ENCODE assay signal across 1 cellular context in the genomic region with DNA sequence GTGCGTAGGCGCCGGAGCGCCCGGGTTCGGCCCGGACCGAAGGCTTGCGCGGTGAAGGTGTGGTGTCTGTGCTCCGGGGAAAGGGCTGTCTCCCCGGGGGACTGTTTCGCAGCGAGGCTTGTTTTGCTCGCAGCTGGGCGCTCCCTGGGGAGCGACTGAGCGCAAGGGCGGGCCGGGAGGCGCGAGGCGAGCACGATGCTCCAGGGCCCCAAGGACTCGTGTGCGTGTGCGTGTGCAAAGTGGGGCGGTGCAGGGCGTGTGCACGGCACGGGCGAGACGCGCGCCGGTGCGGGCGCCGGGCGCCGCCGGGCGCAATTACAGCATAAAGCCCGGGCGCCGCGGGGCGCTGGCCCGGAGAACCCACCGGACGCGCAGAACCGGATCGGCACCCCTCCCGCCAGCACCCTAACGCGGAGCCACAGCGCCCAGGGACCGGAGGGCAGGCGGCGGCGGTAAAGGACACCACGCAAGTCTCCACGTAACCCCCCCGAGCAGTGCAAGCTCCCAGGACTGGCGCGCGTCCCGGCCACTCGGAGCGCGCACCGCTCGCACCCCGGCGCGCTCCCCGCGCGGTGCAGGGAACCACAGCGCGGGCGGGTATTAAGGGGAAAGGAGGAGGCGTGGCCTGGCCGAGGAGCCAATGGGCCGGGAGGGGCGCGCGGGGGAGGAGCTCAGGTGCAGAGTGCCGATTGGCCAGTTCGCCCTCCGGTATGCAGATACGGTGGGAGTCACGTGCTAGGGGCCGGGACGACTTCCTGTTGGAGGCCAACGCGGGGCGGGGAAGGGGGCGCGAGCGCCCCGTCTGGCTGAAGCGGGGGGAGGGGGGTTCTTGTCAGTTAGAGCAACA.
TF ChIP-seq lines count a peak whose summit lies in the region.

A gene with protein sequence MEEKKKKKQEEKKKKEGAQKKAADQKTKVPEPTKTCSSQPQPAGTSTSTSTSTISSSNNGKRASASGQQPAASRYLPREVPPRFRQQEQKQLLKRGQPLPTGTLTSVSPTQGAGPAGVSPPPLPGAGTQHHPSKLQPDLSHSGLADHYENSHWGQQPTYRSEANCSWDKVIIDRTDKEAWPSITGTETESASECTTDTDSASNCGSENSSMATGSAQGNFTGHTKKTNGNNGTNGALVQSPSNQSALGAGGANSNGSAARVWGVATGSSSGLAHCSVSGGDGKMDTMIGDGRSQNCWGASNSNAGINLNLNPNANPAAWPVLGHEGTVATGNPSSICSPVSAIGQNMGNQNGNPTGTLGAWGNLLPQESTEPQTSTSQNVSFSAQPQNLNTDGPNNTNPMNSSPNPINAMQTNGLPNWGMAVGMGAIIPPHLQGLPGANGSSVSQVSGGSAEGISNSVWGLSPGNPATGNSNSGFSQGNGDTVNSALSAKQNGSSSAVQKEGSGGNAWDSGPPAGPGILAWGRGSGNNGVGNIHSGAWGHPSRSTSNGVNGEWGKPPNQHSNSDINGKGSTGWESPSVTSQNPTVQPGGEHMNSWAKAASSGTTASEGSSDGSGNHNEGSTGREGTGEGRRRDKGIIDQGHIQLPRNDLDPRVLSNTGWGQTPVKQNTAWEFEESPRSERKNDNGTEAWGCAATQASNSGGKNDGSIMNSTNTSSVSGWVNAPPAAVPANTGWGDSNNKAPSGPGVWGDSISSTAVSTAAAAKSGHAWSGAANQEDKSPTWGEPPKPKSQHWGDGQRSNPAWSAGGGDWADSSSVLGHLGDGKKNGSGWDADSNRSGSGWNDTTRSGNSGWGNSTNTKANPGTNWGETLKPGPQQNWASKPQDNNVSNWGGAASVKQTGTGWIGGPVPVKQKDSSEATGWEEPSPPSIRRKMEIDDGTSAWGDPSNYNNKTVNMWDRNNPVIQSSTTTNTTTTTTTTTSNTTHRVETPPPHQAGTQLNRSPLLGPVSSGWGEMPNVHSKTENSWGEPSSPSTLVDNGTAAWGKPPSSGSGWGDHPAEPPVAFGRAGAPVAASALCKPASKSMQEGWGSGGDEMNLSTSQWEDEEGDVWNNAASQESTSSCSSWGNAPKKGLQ (N-terminal part only) (plus strand): TSS at position 835 of the 847 bp plus-strand sequence. CDS start 45,504 bp downstream, outside the sequence.

TF ChIP-seq in HepG2, 621 proteins besides CTCF, POLR2A, EP300 and RAD21 (continued from another document and continues in another):
- TF ChIP-seq RXRB (CRISPR knock-in tag; IDR thresholded peaks at IDR 0.05; ENCODE audit: borderline replicate concordance), result peak; percentile 66; the same call in 1 of the 2 replicates
- TF ChIP-seq ETV6 (CRISPR knock-in tag; conservative IDR thresholded peaks at IDR 0.05), result no peak; the same call in 1 of the 2 replicates
- TF ChIP-seq, protein P1, sequence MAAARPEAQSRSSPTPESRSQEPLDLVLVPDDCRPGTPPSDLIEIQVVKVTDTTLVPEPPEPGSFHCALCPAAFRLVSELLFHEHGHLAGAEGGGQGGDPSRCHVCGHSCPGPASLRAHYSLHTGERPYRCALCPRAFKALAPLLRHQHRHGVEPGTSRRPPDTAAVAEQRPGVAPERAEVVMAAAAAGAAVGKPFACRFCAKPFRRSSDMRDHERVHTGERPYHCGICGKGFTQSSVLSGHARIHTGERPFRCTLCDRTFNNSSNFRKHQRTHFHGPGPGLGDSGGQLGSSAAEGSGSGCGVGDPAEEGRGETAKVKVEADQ (CRISPR knock-in tag; IDR thresholded peaks at IDR 0.05; ENCODE audit: borderline replicate concordance), result peak; percentile 79; the same call in 1 of the 2 replicates
- TF ChIP-seq SATB2 (CRISPR knock-in tag; IDR thresholded peaks at IDR 0.05), result peak; percentile 85; the same call in 1 of the 2 replicates
- no peak for TF ChIP-seq ZNF12 (CRISPR knock-in tag; IDR thresholded peaks at IDR 0.05)
- TF ChIP-seq ZBTB8A (CRISPR knock-in tag; IDR thresholded peaks at IDR 0.05; ENCODE audit: borderline replicate concordance, low read depth), result peak; percentile 93; the same call in 1 of the 2 replicates
- TF ChIP-seq, protein P2, sequence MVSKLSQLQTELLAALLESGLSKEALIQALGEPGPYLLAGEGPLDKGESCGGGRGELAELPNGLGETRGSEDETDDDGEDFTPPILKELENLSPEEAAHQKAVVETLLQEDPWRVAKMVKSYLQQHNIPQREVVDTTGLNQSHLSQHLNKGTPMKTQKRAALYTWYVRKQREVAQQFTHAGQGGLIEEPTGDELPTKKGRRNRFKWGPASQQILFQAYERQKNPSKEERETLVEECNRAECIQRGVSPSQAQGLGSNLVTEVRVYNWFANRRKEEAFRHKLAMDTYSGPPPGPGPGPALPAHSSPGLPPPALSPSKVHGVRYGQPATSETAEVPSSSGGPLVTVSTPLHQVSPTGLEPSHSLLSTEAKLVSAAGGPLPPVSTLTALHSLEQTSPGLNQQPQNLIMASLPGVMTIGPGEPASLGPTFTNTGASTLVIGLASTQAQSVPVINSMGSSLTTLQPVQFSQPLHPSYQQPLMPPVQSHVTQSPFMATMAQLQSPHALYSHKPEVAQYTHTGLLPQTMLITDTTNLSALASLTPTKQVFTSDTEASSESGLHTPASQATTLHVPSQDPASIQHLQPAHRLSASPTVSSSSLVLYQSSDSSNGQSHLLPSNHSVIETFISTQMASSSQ (IDR thresholded peaks at IDR 0.05; ENCODE audit: low read depth), result no peak
- TF ChIP-seq, protein P2 (CRISPR knock-in tag; IDR thresholded peaks at IDR 0.05; ENCODE audit: borderline replicate concordance), result peak; percentile 87
- TF ChIP-seq ZNF577 (CRISPR knock-in tag; IDR thresholded peaks at IDR 0.05; ENCODE audit: borderline replicate concordance, low read depth), result peak; percentile 91; the same call in 1 of the 2 replicates
- TF ChIP-seq ZFX (CRISPR knock-in tag; IDR thresholded peaks at IDR 0.05; ENCODE audit: low read depth), result peak; percentile 89
- 0 out of 2 replicates have a peak, but pooled peaks have one; percentile 59 for TF ChIP-seq JUN (CRISPR knock-in tag; IDR thresholded peaks at IDR 0.05)
- peak; percentile 69; the same call in 1 of the 2 replicates for TF ChIP-seq DNMT3B (CRISPR knock-in tag; conservative IDR thresholded peaks at IDR 0.05)
- TF ChIP-seq ZKSCAN1 (IDR thresholded peaks at IDR 0.05; ENCODE audit: low read length), result no peak
- no peak for TF ChIP-seq ADNP (CRISPR knock-in tag; IDR thresholded peaks at IDR 0.05)
- TF ChIP-seq ZSCAN31 (CRISPR knock-in tag; IDR thresholded peaks at IDR 0.05; ENCODE audit: low read depth), result peak; percentile 96
- TF ChIP-seq, protein P3, sequence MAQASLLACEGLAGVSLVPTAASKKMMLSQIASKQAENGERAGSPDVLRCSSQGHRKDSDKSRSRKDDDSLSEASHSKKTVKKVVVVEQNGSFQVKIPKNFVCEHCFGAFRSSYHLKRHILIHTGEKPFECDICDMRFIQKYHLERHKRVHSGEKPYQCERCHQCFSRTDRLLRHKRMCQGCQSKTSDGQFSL (CRISPR knock-in tag; IDR thresholded peaks at IDR 0.05), result no peak; the same call in 1 of the 2 replicates
- peak; percentile 100 for TF ChIP-seq DR1 (CRISPR knock-in tag; IDR thresholded peaks at IDR 0.05)
- peak; percentile 46 for TF ChIP-seq PTBP1 (IDR thresholded peaks at IDR 0.05; ENCODE audit: low read depth, low read length, poor library complexity, severe bottlenecking)
- TF ChIP-seq, protein P4, sequence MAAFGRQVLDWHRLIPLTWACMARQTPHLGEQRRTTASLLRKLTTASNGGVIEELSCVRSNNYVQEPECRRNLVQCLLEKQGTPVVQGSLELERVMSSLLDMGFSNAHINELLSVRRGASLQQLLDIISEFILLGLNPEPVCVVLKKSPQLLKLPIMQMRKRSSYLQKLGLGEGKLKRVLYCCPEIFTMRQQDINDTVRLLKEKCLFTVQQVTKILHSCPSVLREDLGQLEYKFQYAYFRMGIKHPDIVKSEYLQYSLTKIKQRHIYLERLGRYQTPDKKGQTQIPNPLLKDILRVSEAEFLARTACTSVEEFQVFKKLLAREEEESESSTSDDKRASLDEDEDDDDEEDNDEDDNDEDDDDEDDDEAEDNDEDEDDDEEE (CRISPR knock-in tag; IDR thresholded peaks at IDR 0.05), result no peak; the same call in 1 of the 2 replicates
- TF ChIP-seq, protein P5, sequence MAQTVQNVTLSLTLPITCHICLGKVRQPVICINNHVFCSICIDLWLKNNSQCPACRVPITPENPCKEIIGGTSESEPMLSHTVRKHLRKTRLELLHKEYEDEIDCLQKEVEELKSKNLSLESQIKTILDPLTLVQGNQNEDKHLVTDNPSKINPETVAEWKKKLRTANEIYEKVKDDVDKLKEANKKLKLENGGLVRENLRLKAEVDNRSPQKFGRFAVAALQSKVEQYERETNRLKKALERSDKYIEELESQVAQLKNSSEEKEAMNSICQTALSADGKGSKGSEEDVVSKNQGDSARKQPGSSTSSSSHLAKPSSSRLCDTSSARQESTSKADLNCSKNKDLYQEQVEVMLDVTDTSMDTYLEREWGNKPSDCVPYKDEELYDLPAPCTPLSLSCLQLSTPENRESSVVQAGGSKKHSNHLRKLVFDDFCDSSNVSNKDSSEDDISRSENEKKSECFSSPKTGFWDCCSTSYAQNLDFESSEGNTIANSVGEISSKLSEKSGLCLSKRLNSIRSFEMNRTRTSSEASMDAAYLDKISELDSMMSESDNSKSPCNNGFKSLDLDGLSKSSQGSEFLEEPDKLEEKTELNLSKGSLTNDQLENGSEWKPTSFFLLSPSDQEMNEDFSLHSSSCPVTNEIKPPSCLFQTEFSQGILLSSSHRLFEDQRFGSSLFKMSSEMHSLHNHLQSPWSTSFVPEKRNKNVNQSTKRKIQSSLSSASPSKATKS (CRISPR knock-in tag; IDR thresholded peaks at IDR 0.05), result no peak; the same call in 1 of the 2 replicates
- TF ChIP-seq MIER3 (CRISPR knock-in tag; IDR thresholded peaks at IDR 0.05; ENCODE audit: borderline replicate concordance), result peak; percentile 54; the same call in 1 of the 2 replicates
- TF ChIP-seq, protein P6, sequence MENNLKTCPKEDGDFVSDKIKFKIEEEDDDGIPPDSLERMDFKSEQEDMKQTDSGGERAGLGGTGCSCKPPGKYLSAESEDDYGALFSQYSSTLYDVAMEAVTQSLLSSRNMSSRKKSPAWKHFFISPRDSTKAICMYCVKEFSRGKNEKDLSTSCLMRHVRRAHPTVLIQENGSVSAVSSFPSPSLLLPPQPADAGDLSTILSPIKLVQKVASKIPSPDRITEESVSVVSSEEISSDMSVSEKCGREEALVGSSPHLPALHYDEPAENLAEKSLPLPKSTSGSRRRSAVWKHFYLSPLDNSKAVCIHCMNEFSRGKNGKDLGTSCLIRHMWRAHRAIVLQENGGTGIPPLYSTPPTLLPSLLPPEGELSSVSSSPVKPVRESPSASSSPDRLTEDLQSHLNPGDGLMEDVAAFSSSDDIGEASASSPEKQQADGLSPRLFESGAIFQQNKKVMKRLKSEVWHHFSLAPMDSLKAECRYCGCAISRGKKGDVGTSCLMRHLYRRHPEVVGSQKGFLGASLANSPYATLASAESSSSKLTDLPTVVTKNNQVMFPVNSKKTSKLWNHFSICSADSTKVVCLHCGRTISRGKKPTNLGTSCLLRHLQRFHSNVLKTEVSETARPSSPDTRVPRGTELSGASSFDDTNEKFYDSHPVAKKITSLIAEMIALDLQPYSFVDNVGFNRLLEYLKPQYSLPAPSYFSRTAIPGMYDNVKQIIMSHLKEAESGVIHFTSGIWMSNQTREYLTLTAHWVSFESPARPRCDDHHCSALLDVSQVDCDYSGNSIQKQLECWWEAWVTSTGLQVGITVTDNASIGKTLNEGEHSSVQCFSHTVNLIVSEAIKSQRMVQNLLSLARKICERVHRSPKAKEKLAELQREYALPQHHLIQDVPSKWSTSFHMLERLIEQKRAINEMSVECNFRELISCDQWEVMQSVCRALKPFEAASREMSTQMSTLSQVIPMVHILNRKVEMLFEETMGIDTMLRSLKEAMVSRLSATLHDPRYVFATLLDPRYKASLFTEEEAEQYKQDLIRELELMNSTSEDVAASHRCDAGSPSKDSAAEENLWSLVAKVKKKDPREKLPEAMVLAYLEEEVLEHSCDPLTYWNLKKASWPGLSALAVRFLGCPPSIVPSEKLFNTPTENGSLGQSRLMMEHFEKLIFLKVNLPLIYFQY (CRISPR knock-in tag; IDR thresholded peaks at IDR 0.05; ENCODE audit: borderline replicate concordance), result peak; percentile 95
- TF ChIP-seq ZNF558 (CRISPR knock-in tag; IDR thresholded peaks at IDR 0.05; ENCODE audit: borderline replicate concordance), result peak; percentile 85; the same call in 1 of the 2 replicates
- TF ChIP-seq ZNF264 (CRISPR knock-in tag; IDR thresholded peaks at IDR 0.05), result peak; percentile 85
- peak; percentile 33; the same call in 1 of the 2 replicates for TF ChIP-seq FOSL1 (CRISPR knock-in tag; IDR thresholded peaks at IDR 0.05; ENCODE audit: borderline replicate concordance)
